In genomic region chr17:21215935-21216334, GRCh38 we compare ENCODE assay signal across 8 cellular contexts. TPM values are rescaled to one million over a fixed set of nuclear protein-coding genes. Genes with fewer than 3 reads are reported as not detected.
DNase-seq lines count a peak whose midpoint lies in the region; ATAC-seq and FAIRE-seq lines count a peak whose summit lies in the region.

No MANE protein-coding gene starts in this region.

- no peak overlapping the region for H3K23ac ChIP-seq in mesenchymal stem cell (ENCODE audit: low read length in 2 of 2)

- peaks cover 11 to 64% (median 38%) of the 10 kb centered on the region in 4 donors for H3K4me1 Mint-ChIP-seq in CD4-positive, CD25-positive, alpha-beta regulatory T cell

- ATAC-seq in CD4-positive, CD25-positive, alpha-beta regulatory T cell (ENCODE audit: low read depth in 2 of 2), result no peak

- 87% methylated on average over 4 of the region's 6 CpGs for WGBS in mesenchymal stem cell

- no peak overlapping the region for H3K27ac ChIP-seq in CD4-positive, CD25-positive, alpha-beta regulatory T cell (ENCODE audit: insufficient read depth, low read length, poor library complexity, severe bottlenecking)
- no peak overlapping the region for H3K27ac ChIP-seq in mesenchymal stem cell (ENCODE audit: low read length, poor library complexity, severe bottlenecking)

- no peak overlapping the region for H2BK5ac ChIP-seq in mesenchymal stem cell (ENCODE audit: low read depth, low read length, poor library complexity, severe bottlenecking)

- H3K27me3 Mint-ChIP-seq in CD4-positive, CD25-positive, alpha-beta regulatory T cell, result no peaks in the 10 kb centered on the region

- H3K4me3 ChIP-seq in CD4-positive, CD25-positive, alpha-beta regulatory T cell (ENCODE audit: low read depth, low read length), result no peak overlapping the region
- H3K4me3 ChIP-seq in mesenchymal stem cell (ENCODE audit: insufficient read depth in 1 of 2, low read depth in 1 of 2, low read length in 2 of 2), result no peak overlapping the region

- H2AFZ ChIP-seq in mesenchymal stem cell (ENCODE audit: low read depth, low read length), result no peak overlapping the region

- H2BK15ac ChIP-seq in mesenchymal stem cell (ENCODE audit: low read depth, poor library complexity, severe bottlenecking), result no peak overlapping the region

- H3K36me3 ChIP-seq in CD4-positive, CD25-positive, alpha-beta regulatory T cell (ENCODE audit: control insufficient read depth, insufficient read depth, low read length), result peaks cover under 1% of the 10 kb centered on the region
- H3K36me3 ChIP-seq in mesenchymal stem cell (ENCODE audit: control insufficient read depth in 1 of 2, insufficient read depth in 2 of 2, low read depth in 1 of 2, low read length in 2 of 2), result peaks cover 2 to 12% of the 10 kb centered on the region in 2 experiments

- H3K36me3 Mint-ChIP-seq in CD4-positive, CD25-positive, alpha-beta regulatory T cell, result peaks cover 6% of the 10 kb centered on the region

- H3K9me3 Mint-ChIP-seq in CD4-positive, CD25-positive, alpha-beta regulatory T cell, result no peaks in the 10 kb centered on the region

- no peak overlapping the region for H2BK120ac ChIP-seq in mesenchymal stem cell (ENCODE audit: low read depth, low read length)

- H3K4me1 ChIP-seq in CD4-positive, CD25-positive, alpha-beta regulatory T cell (ENCODE audit: control insufficient read depth, insufficient read depth, low read length, poor library complexity, severe bottlenecking), result peaks cover 35% of the 10 kb centered on the region
- H3K4me1 ChIP-seq in mesenchymal stem cell (ENCODE audit: control insufficient read depth, insufficient read depth, low read depth, low read length), result peaks cover 13% of the 10 kb centered on the region

- H2AK5ac ChIP-seq in mesenchymal stem cell (ENCODE audit: low read length, severe bottlenecking), result no peak overlapping the region

- no peak overlapping the region for H4K91ac ChIP-seq in mesenchymal stem cell (ENCODE audit: low read length)

- peak in 1 of 3 donors; percentile 31 for DNase-seq in CD4-positive, CD25-positive, alpha-beta regulatory T cell
- DNase-seq in HTR-8/SVneo (ENCODE audit: insufficient read length, low spot score) (no peak), amniotic epithelial cell (ENCODE audit: low read depth) (peak; percentile 95), mesenchymal stem cell (peak; percentile 34), DMS79 (lab: John Stamatoyannopoulos, UW) (no peak), RPMI8226 (no peak), ureter (ENCODE audit: low spot score) (no peak), COLO668 (lab: John Stamatoyannopoulos, UW; ENCODE audit: unreplicated experiment) (no peak)

- no peak overlapping the region for H4K8ac ChIP-seq in mesenchymal stem cell (ENCODE audit: low read length)

- no peak overlapping the region for H3K4ac ChIP-seq in mesenchymal stem cell (ENCODE audit: low read depth in 1 of 2, low read length in 2 of 2)

- H3K4me3 Mint-ChIP-seq in CD4-positive, CD25-positive, alpha-beta regulatory T cell, result peak overlapping the region; percentile 57 to 94 (median 92)

- H3K79me1 ChIP-seq in mesenchymal stem cell (replicated peaks; ENCODE audit: low read length, poor library complexity, severe bottlenecking), result peaks cover 24% of the 10 kb centered on the region

- FAIRE-seq in HTR-8/SVneo (lab: Jason Lieb, UNC), result peak; percentile 62

- H3K27me3 ChIP-seq in CD4-positive, CD25-positive, alpha-beta regulatory T cell (ENCODE audit: control insufficient read depth, insufficient read depth, low read length), result no peaks in the 10 kb centered on the region
- H3K27me3 ChIP-seq in mesenchymal stem cell (ENCODE audit: control insufficient read depth in 1 of 2, insufficient read depth in 1 of 2, low read length in 2 of 2), result no peaks in the 10 kb centered on the region

- no peak overlapping the region for H3K18ac ChIP-seq in mesenchymal stem cell (ENCODE audit: low read depth in 1 of 2, low read length in 2 of 2)

- no peaks in the 10 kb centered on the region for H3K9me3 ChIP-seq in CD4-positive, CD25-positive, alpha-beta regulatory T cell (ENCODE audit: control insufficient read depth in 2 of 2, low read length in 2 of 2)
- H3K9me3 ChIP-seq in mesenchymal stem cell (ENCODE audit: control insufficient read depth, low read length), result no peaks in the 10 kb centered on the region

- no peak overlapping the region for H3K9ac ChIP-seq in mesenchymal stem cell (ENCODE audit: low read length)

- H3K27ac Mint-ChIP-seq in CD4-positive, CD25-positive, alpha-beta regulatory T cell, result peak overlapping the region in 2 of 3 donors; percentile 51 to 91

- no peak overlapping the region for H3K4me2 ChIP-seq in mesenchymal stem cell (ENCODE audit: low read length, poor library complexity, severe bottlenecking)

- H3K14ac ChIP-seq in mesenchymal stem cell (ENCODE audit: low read length in 2 of 2), result no peak overlapping the region

- no peak overlapping the region for H2BK12ac ChIP-seq in mesenchymal stem cell (ENCODE audit: low read length in 2 of 2)

RNA-seq across cellular contexts. Expression of gene TMEM11, which starts 2.0 kb away (rescaled TPM):
- total RNA-seq in CD4-positive, CD25-positive, alpha-beta regulatory T cell, result 16.1 TPM
- polyA plus RNA-seq in CD4-positive, CD25-positive, alpha-beta regulatory T cell, result 10 to 100 TPM; 30.8 to 50.3 (median 45.6) TPM
- 25.7 TPM for polyA plus RNA-seq in mesenchymal stem cell (2013, experiment 1 of 2)
- polyA plus RNA-seq in mesenchymal stem cell (2013, experiment 2 of 2), result 26.0 TPM
- total RNA-seq in ureter, result 20.4 TPM

RNA-seq across cellular contexts. Expression of gene NATD1, which starts 37.3 kb away (rescaled TPM):
- 12.7 TPM for total RNA-seq in CD4-positive, CD25-positive, alpha-beta regulatory T cell
- 1 to 10 TPM; 2.8 to 4.6 (median 2.8) TPM for polyA plus RNA-seq in CD4-positive, CD25-positive, alpha-beta regulatory T cell
- polyA plus RNA-seq in mesenchymal stem cell (2013, experiment 1 of 2), result 3.2 TPM
- polyA plus RNA-seq in mesenchymal stem cell (2013, experiment 2 of 2), result 3.2 TPM
- total RNA-seq in ureter, result 5.6 TPM

Comparison
In these comparisons a context has a peak if more than half of its experiments do, and no peak if none do; other contexts are left out.
1. DNase-seq: peak in amniotic epithelial cell (single experiment) and mesenchymal stem cell (single experiment); none in HTR-8/SVneo (single experiment), DMS79 (single experiment), RPMI8226 (single experiment), ureter (single experiment) and COLO668 (single experiment).